ENCODE assay signal across 24 cellular contexts in genomic region chr5:32836176-32836575, GRCh38.
"Had no signal": no experiment of that assay in that cellular context is flagged by ENCODE, and none has a peak within 500 bp of the region (broad histone marks: within the 10 kb centered on the region; RNA-seq: fewer than 3 reads in every experiment).

No MANE protein-coding gene starts in this region.

- H3K4me1 ChIP-seq: lower lobe of right lung, psoas muscle, sigmoid colon, stomach, vagina had no signal

- H3K36me3 Mint-ChIP-seq: natural killer cell; stimulated activated effector memory CD8-positive, alpha-beta T cell treated with anti-CD3 and anti-CD28 coated beads, Interleukin-12 subunit alpha, Interleukin-12 subunit beta, amount 100 ng/mL, for 72 hours had no signal

- H3K27ac ChIP-seq: dorsolateral prefrontal cortex, lower lobe of right lung, ovary, psoas muscle, sigmoid colon, stomach, thyroid gland, vagina had no signal

- H3K4me3 Mint-ChIP-seq: immature natural killer cell; natural killer cell; stimulated activated effector memory CD8-positive, alpha-beta T cell treated with anti-CD3 and anti-CD28 coated beads, Interleukin-12 subunit alpha, Interleukin-12 subunit beta, amount 100 ng/mL, for 72 hours had no signal

- H3K27ac Mint-ChIP-seq: immature natural killer cell; natural killer cell; stimulated activated effector memory CD8-positive, alpha-beta T cell treated with anti-CD3 and anti-CD28 coated beads, Interleukin-12 subunit alpha, Interleukin-12 subunit beta, amount 100 ng/mL, for 72 hours had no signal

- H3K36me3 ChIP-seq: lower lobe of right lung, ovary, sigmoid colon, stomach, thyroid gland, vagina had no signal

- H3K4me1 Mint-ChIP-seq: stimulated activated effector memory CD8-positive, alpha-beta T cell treated with anti-CD3 and anti-CD28 coated beads, Interleukin-12 subunit alpha, Interleukin-12 subunit beta, amount 100 ng/mL, for 72 hours had no signal

- DNase-seq: dorsolateral prefrontal cortex; effector CD4-positive, alpha-beta T cell; foreskin melanocyte; hypothalamus; immature natural killer cell; islet precursor cell; kidney glomerular epithelial cell; left ventricle myocardium superior; lower lobe of right lung; natural killer cell; occipital lobe; ovary; posterior cingulate gyrus; psoas muscle; right cardiac atrium; sigmoid colon; stimulated activated CD4-positive, alpha-beta T cell treated with anti-CD3 and anti-CD28 coated beads, Interleukin-2, amount 100 ng/mL, for 24 hours; stimulated activated CD4-positive, alpha-beta T cell treated with anti-CD3 and anti-CD28 coated beads, Interleukin-4, amount 100 ng/mL, for 24 hours; stimulated activated naive CD4-positive, alpha-beta T cell treated with Interleukin-2 at 50 U/mL for 16 hours; stomach; thyroid gland; trophoblast cell had no signal

- H3K9me3 ChIP-seq: lower lobe of right lung, ovary, psoas muscle, sigmoid colon, stomach, thyroid gland, vagina had no signal

- H3K4me3 ChIP-seq: dorsolateral prefrontal cortex, lower lobe of right lung, ovary, psoas muscle, sigmoid colon, stomach, thyroid gland, vagina had no signal

- H3K9me3 Mint-ChIP-seq: natural killer cell had no signal

- ATAC-seq: left ventricle myocardium superior; lower lobe of right lung; natural killer cell; psoas muscle; right cardiac atrium; stimulated activated effector memory CD8-positive, alpha-beta T cell treated with anti-CD3 and anti-CD28 coated beads, Interleukin-12 subunit alpha, Interleukin-12 subunit beta, amount 100 ng/mL, for 72 hours had no signal

- H3K27me3 ChIP-seq: dorsolateral prefrontal cortex, ovary, sigmoid colon, stomach, thyroid gland, vagina had no signal
